ENCODE assay signal across 24 cellular contexts in genomic region chr2:162938387-162938786, GRCh38.
DNase-seq lines count a peak whose midpoint lies in the region; ATAC-seq, FAIRE-seq and TF ChIP-seq lines count a peak whose summit lies in the region.
"Had no signal": no experiment of that assay in that cellular context is flagged by ENCODE, and none has a peak within 500 bp of the region (broad histone marks: within the 10 kb centered on the region; RNA-seq: fewer than 3 reads in every experiment).

No MANE protein-coding gene starts in this region.

- no peak overlapping the region for H2AFZ ChIP-seq in HepG2 (ENCODE audit: low read length)
- no peak overlapping the region for H2AFZ ChIP-seq in GM12878 (ENCODE audit: control insufficient read depth, low read depth, low read length)
- no peak overlapping the region for H2AFZ ChIP-seq in mesenchymal stem cell (ENCODE audit: low read depth, low read length)

- H3K79me1 ChIP-seq in mesenchymal stem cell (replicated peaks; ENCODE audit: low read length, poor library complexity, severe bottlenecking), result no peaks in the 10 kb centered on the region

- intact Hi-C loops in HepG2 (cut with micrococcal nuclease; ENCODE audit: unreplicated experiment), result no loop called here
- intact Hi-C loops in right lobe of liver (cut with DNase I), result no loop called here
- intact Hi-C loops in GM12878 (cut with micrococcal nuclease; ENCODE audit: unreplicated experiment), result no loop called here
- intact Hi-C loops in left ventricle myocardium superior (cut with micrococcal nuclease), result no loop called here

- FAIRE-seq in HepG2 (lab: Jason Lieb, UNC) (no peak), GM12878 (lab: Jason Lieb, UNC) (no peak)
- FAIRE-seq: A204.1, GM12891 had no signal

- H3K9ac ChIP-seq in HepG2 (ENCODE audit: insufficient read depth, low read depth, low read length) (no peak overlapping the region), GM12878 (ENCODE audit: control insufficient read depth, insufficient read depth, low read length) (no peak overlapping the region), mesenchymal stem cell (ENCODE audit: low read length) (no peak overlapping the region)

- H3K18ac ChIP-seq in mesenchymal stem cell (ENCODE audit: low read depth in 1 of 2, low read length in 2 of 2), result no peak overlapping the region

- peak; percentile 49 for TF ChIP-seq CTCF in HepG2 (CRISPR knock-in tag; IDR thresholded peaks at IDR 0.05)
- TF ChIP-seq CTCF in right lobe of liver (IDR thresholded peaks at IDR 0.05), result no peak
- no peak for TF ChIP-seq CTCF in GM12878 (IDR thresholded peaks at IDR 0.05 in 2 of 3, conservative IDR thresholded peaks at IDR 0.05 in 1 of 3; ENCODE audit: control insufficient read depth in 2 of 3, extremely low read depth in 1 of 3, insufficient read depth in 1 of 3, low read depth in 3 of 3, low read length in 3 of 3)

- H3K27ac ChIP-seq in HepG2 (ENCODE audit: extremely low read length, insufficient read depth, low read length), result no peak overlapping the region
- H3K27ac ChIP-seq in right lobe of liver, result no peak overlapping the region
- no peak overlapping the region for H3K27ac ChIP-seq in GM12878 (ENCODE audit: control insufficient read depth, insufficient read depth)
- H3K27ac ChIP-seq in mesenchymal stem cell (ENCODE audit: low read length, poor library complexity, severe bottlenecking), result no peak overlapping the region
- H3K27ac ChIP-seq in substantia nigra (ENCODE audit: low read depth, low read length, poor library complexity, severe bottlenecking), result no peak overlapping the region
- H3K27ac ChIP-seq: Peyer's patch had no signal

- RAD21 ChIA-PET in GM12878 (lab: Charles Lee; ENCODE audit: unreplicated experiment), result no interaction called here

- H3K9me3 ChIP-seq in HepG2 (ENCODE audit: low read length), result 0 out of 2 replicates have a peak, but pooled peaks cover 5% of the 10 kb centered on the region
- peaks cover 0 to 6% (median 2%) of the 10 kb centered on the region in 4 donors for H3K9me3 ChIP-seq in right lobe of liver
- H3K9me3 ChIP-seq in GM12878 (replicated peaks; ENCODE audit: control insufficient read depth, insufficient read depth, low read length), result no peaks in the 10 kb centered on the region
- peaks cover 27% of the 10 kb centered on the region for H3K9me3 ChIP-seq in mesenchymal stem cell (ENCODE audit: control insufficient read depth, low read length)
- H3K9me3 ChIP-seq: MG63, Peyer's patch had no signal

- 7% methylated on average over 5 of the region's 13 CpGs for WGBS in HepG2 (ENCODE audit: low lambda C conversion rate)
- 71% methylated on average over 4 of the region's 13 CpGs for WGBS in right lobe of liver (ENCODE audit: insufficient coverage, low coverage, low lambda C conversion rate, missing lambda C conversion rate)
- whole genome bisulfite sequencing in GM12878 (ENCODE audit: insufficient coverage, insufficient replicate concordance, low lambda C conversion rate, missing lambda C conversion rate), result 74% methylated on average over 13 of the region's 13 CpGs
- WGBS in mesenchymal stem cell, result 42% methylated on average over 11 of the region's 13 CpGs

- no peak overlapping the region for H3K14ac ChIP-seq in mesenchymal stem cell (ENCODE audit: low read length in 2 of 2)

- no peaks in the 10 kb centered on the region for H3K27me3 ChIP-seq in HepG2 (ENCODE audit: control insufficient read depth in 1 of 2, insufficient read depth in 2 of 2, low read length in 2 of 2)
- no peaks in the 10 kb centered on the region for H3K27me3 ChIP-seq in right lobe of liver
- no peaks in the 10 kb centered on the region for H3K27me3 ChIP-seq in GM12878 (replicated peaks in 1 of 2; ENCODE audit: control insufficient read depth in 2 of 2, insufficient read depth in 2 of 2, low read length in 1 of 2)
- no peaks in the 10 kb centered on the region for H3K27me3 ChIP-seq in mesenchymal stem cell (ENCODE audit: control insufficient read depth in 1 of 2, insufficient read depth in 1 of 2, low read length in 2 of 2)
- H3K27me3 ChIP-seq: MG63, Peyer's patch had no signal

- in situ Hi-C loops in HepG2 (cut with HindIII; ENCODE audit: extremely low pct_ligation_motif_present, low pct_unique_long_range_greater_than_20kb) (no loop called here), GM12878 (cut with MboI) (no loop called here)

- no peak for DNase-seq in HepG2 (ENCODE audit: low spot score)
- no peak for DNase-seq in right lobe of liver
- no peak for DNase-seq in GM12878 (ENCODE audit: low read depth, low spot score)
- DNase-seq in islet precursor cell, result peak; percentile 62
- DNase-seq in left ventricle myocardium superior, result no peak
- no peak for DNase-seq in mesenchymal stem cell
- DNase-seq in substantia nigra (lab: John Stamatoyannopoulos, UW), result no peak
- DNase-seq: DMS153; GOT3; HFFc6; IMR-90; Karpas-422; MG63; NCI-H1048; NCI-H1436 treated with DMSO at 0.1 percent for 48 hours; NCI-H2081; NCI-H446 treated with DMSO at 0.1 percent for 48 hours; NCI-H69; NK-92 treated with Interleukin-12 subunit alpha and Interleukin-12 subunit beta, amount 100 ng/mL, for 24 hours; Peyer's patch had no signal

- H2AK5ac ChIP-seq in mesenchymal stem cell (ENCODE audit: low read length, severe bottlenecking), result no peak overlapping the region

- no TSS peak for BruUV-seq in HepG2 (replicated peaks; lab: Mats Ljungman, UMichigan)
- BruUV-seq in GM12878 (replicated peaks; lab: Mats Ljungman, UMichigan), result no TSS peak

- H3K4ac ChIP-seq in mesenchymal stem cell (ENCODE audit: low read depth in 1 of 2, low read length in 2 of 2), result no peak overlapping the region

- TF ChIP-seq POLR2A in HepG2 (IDR thresholded peaks at IDR 0.05; ENCODE audit: insufficient read depth in 1 of 2, low read depth in 2 of 2, low read length in 2 of 2), result no peak
- no peak for TF ChIP-seq POLR2A in right lobe of liver (IDR thresholded peaks at IDR 0.05)
- TF ChIP-seq POLR2A in GM12878 (IDR thresholded peaks at IDR 0.05; ENCODE audit: low read depth, low read length), result no peak

- POLR2A ChIA-PET in HepG2 (lab: Yijun Ruan, JAX), result no interaction called here
- POLR2A ChIA-PET in GM12878 (lab: Charles Lee), result no interaction called here

- H3K23ac ChIP-seq in mesenchymal stem cell (ENCODE audit: low read length in 2 of 2), result no peak overlapping the region

- H3K79me2 ChIP-seq in HepG2 (ENCODE audit: insufficient read depth, low read length), result no peaks in the 10 kb centered on the region
- no peaks in the 10 kb centered on the region for H3K79me2 ChIP-seq in GM12878 (ENCODE audit: control insufficient read depth, insufficient read depth, low read length)

- no peak overlapping the region for H4K91ac ChIP-seq in mesenchymal stem cell (ENCODE audit: low read length)

- H3K36me3 ChIP-seq in HepG2 (replicated peaks in 1 of 2; ENCODE audit: control insufficient read depth in 1 of 2, insufficient read depth in 2 of 2, low read length in 2 of 2) (no peaks in the 10 kb centered on the region; a peak in 1 of 5 replicates), right lobe of liver (no peaks in the 10 kb centered on the region), GM12878 (ENCODE audit: control insufficient read depth in 2 of 2, insufficient read depth in 2 of 2, low read length in 1 of 2) (no peaks in the 10 kb centered on the region), mesenchymal stem cell (ENCODE audit: control insufficient read depth in 1 of 2, insufficient read depth in 2 of 2, low read depth in 1 of 2, low read length in 2 of 2) (no peaks in the 10 kb centered on the region)
- H3K36me3 ChIP-seq: MG63, Peyer's patch had no signal

- no peak overlapping the region for H2BK5ac ChIP-seq in mesenchymal stem cell (ENCODE audit: low read depth, low read length, poor library complexity, severe bottlenecking)

- H3K4me2 ChIP-seq in HepG2 (ENCODE audit: low read depth, low read length) (no peak overlapping the region), GM12878 (ENCODE audit: control insufficient read depth, insufficient read depth) (no peak overlapping the region), mesenchymal stem cell (ENCODE audit: low read length, poor library complexity, severe bottlenecking) (no peak overlapping the region)

- CTCF ChIA-PET in HepG2 (lab: Yijun Ruan, JAX; ENCODE audit: low intra/inter-chr PET ratio, low total read pairs) (no interaction called here), GM12878 (lab: Yijun Ruan, JAX) (interaction anchor here (0.9 kb wide), 1 partner anchor 13 kb away, joined by 3 read pairs; no protein-coding TSS in a partner anchor)

- TF ChIP-seq EP300 in HepG2 (IDR thresholded peaks at IDR 0.05; ENCODE audit: low read depth in 2 of 2, low read length in 2 of 2), result no peak
- TF ChIP-seq EP300 in HepG2 (CRISPR knock-in tag; IDR thresholded peaks at IDR 0.05; ENCODE audit: borderline replicate concordance), result no peak
- no peak for TF ChIP-seq EP300 in GM12878 (IDR thresholded peaks at IDR 0.05; ENCODE audit: borderline replicate concordance in 1 of 2, control insufficient read depth in 1 of 2, low read depth in 2 of 2, low read length in 2 of 2)

- H4K20me1 ChIP-seq in HepG2 (ENCODE audit: insufficient read depth, low read length), result no peaks in the 10 kb centered on the region
- no peaks in the 10 kb centered on the region for H4K20me1 ChIP-seq in GM12878 (ENCODE audit: control insufficient read depth, insufficient read depth)

- H3K4me3 ChIP-seq in HepG2 (replicated peaks in 1 of 3; ENCODE audit: insufficient read depth in 1 of 3, low read depth in 2 of 3, low read length in 3 of 3) (no peak overlapping the region), right lobe of liver (no peak overlapping the region), GM12878 (no peak overlapping the region), mesenchymal stem cell (ENCODE audit: insufficient read depth in 1 of 2, low read depth in 1 of 2, low read length in 2 of 2) (no peak overlapping the region)
- H3K4me3 ChIP-seq: MG63, Peyer's patch had no signal

- no peak overlapping the region for H4K8ac ChIP-seq in mesenchymal stem cell (ENCODE audit: low read length)

- SMC1A ChIA-PET in GM12878 (lab: Charles Lee; ENCODE audit: uncharacterized antibody, unreplicated experiment), result no interaction called here

- H3K4me1 ChIP-seq in HepG2 (ENCODE audit: insufficient read depth, low read length), result no peaks in the 10 kb centered on the region
- no peaks in the 10 kb centered on the region for H3K4me1 ChIP-seq in right lobe of liver
- H3K4me1 ChIP-seq in GM12878 (ENCODE audit: control insufficient read depth, insufficient read depth, low read length), result no peaks in the 10 kb centered on the region
- no peaks in the 10 kb centered on the region for H3K4me1 ChIP-seq in mesenchymal stem cell (ENCODE audit: control insufficient read depth, insufficient read depth, low read depth, low read length)
- H3K4me1 ChIP-seq: Peyer's patch had no signal

- H2BK120ac ChIP-seq in mesenchymal stem cell (ENCODE audit: low read depth, low read length), result no peak overlapping the region

- H2BK12ac ChIP-seq in mesenchymal stem cell (ENCODE audit: low read length in 2 of 2), result no peak overlapping the region

- peak; percentile 97 for ATAC-seq in HepG2
- no peak for ATAC-seq in right lobe of liver
- peak; percentile 29; the same call in 1 of the 3 replicates for ATAC-seq in GM12878
- no peak for ATAC-seq in HG03571 (IDR thresholded peaks at IDR 0.05; ENCODE audit: unreplicated experiment)
- no peak for ATAC-seq in left ventricle myocardium superior
- ATAC-seq: Right ventricle myocardium inferior had no signal

- no peak for TF ChIP-seq RAD21 in HepG2 (CRISPR knock-in tag; IDR thresholded peaks at IDR 0.05)
- no peak for TF ChIP-seq RAD21 in GM12878 (IDR thresholded peaks at IDR 0.05; ENCODE audit: insufficient read depth, low read depth, low read length)

- H2BK15ac ChIP-seq in mesenchymal stem cell (ENCODE audit: low read depth, poor library complexity, severe bottlenecking), result no peak overlapping the region

Comparison
In these comparisons a context has a peak if more than half of its experiments do, and no peak if none do; other contexts are left out.
1. ATAC-seq: peak in HepG2 (single experiment) and GM12878 (single experiment); none in right lobe of liver (0 of 4), HG03571 (single experiment) and left ventricle myocardium superior (single experiment).
2. Of the 75 proteins assayed by ChIP-seq in both HepG2 and GM12878: peak only in HepG2: CTCF and ZNF687; only in GM12878: none; in both: none; in neither: 73.